ENCODE assay signal across 9 cellular contexts in the genomic region with DNA sequence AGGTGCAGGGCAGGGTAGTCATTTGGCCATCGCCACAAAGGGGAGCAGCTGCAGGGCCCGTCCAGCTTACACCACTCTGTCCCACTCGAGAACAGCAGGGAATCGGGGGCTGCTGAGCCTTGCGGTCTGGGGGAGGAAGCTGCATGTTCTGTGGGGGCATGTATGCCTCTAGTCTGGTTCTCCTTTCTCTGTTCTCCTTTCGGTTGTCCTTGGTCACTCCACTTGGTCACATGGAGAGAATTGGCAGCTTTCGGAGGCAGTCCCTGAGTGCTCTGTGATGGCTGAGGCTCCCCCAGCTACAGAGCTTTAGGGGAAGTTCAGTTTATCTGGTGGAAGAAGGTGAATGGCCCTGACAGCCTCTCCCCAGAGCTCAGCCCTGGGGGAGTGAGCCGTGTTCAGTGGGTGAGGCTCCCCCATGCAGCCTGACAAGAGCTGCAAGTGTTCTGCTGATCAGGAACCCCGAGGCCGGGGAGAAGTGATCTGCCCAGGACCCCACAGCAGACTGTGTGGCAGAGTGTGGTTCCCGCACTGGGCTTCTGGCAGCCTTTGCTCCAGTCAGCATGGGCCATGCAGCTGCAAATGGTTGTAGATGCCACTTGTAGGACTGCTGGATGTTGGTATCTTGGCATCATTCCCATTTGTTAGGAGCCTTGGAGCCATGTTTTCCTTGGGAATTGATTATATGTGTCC. TPM values are rescaled to one million over a fixed set of nuclear protein-coding genes. Genes with fewer than 3 reads are reported as not detected.
DNase-seq lines count a peak whose midpoint lies in the region; ATAC-seq and TF ChIP-seq lines count a peak whose summit lies in the region.
"Had no signal": no experiment of that assay in that cellular context is flagged by ENCODE, and none has a peak within 500 bp of the region (broad histone marks: within the 10 kb centered on the region; RNA-seq: fewer than 3 reads in every experiment).

No MANE protein-coding gene starts in this region.

- 74% methylated on average over 11 of the region's 11 CpGs for WGBS in prostate gland

- H3K36me3 ChIP-seq in MM.1S (replicated peaks; ENCODE audit: insufficient read depth, low read length) (no peaks in the 10 kb centered on the region), prostate gland (no peaks in the 10 kb centered on the region)

- DNase-seq in MM.1S (peak; percentile 85), caudate nucleus (lab: John Stamatoyannopoulos, UW) (peak in 17 of 61 donors; percentile 4 to 56 (median 19)), prostate gland (ENCODE audit: low spot score) (no peak), progenitor cell of endocrine pancreas (ENCODE audit: low spot score, unreplicated experiment) (no peak), NCI-H146 (lab: John Stamatoyannopoulos, UW) (no peak), NCI-H2107 treated with DMSO at 0.1 percent for 48 hours (lab: John Stamatoyannopoulos, UW; ENCODE audit: unreplicated experiment) (no peak)

- no peak overlapping the region for H3K27ac Mint-ChIP-seq in progenitor cell of endocrine pancreas

- intact Hi-C loops in prostate gland (cut with DNase I): no loop called here

- H3F3A ChIP-seq in MM.1S (ENCODE audit: insufficient read depth, low read length): peaks cover 31% of the 10 kb centered on the region

- peaks cover 5% of the 10 kb centered on the region for H3K27me3 Mint-ChIP-seq in progenitor cell of endocrine pancreas

- no peaks in the 10 kb centered on the region for H3K9me2 ChIP-seq in MM.1S (replicated peaks; ENCODE audit: insufficient read depth, low read length)

- TF ChIP-seq POLR2A in prostate gland (IDR thresholded peaks at IDR 0.05): no peak

- peak overlapping the region; percentile 98 for H3K4me2 ChIP-seq in MM.1S (ENCODE audit: low read depth, low read length)

- TF ChIP-seq CTCF in MM.1S (IDR thresholded peaks at IDR 0.05; ENCODE audit: low read length): no peak
- TF ChIP-seq CTCF in prostate gland (IDR thresholded peaks at IDR 0.05): no peak
- TF ChIP-seq CTCF in progenitor cell of endocrine pancreas (IDR thresholded peaks at IDR 0.05; ENCODE audit: unreplicated experiment): no peak

- ATAC-seq in GM18519 (IDR thresholded peaks at IDR 0.05; ENCODE audit: low FRiP score, unreplicated experiment): peak; percentile 66
- peak; percentile 92 for ATAC-seq in GM21737 (IDR thresholded peaks at IDR 0.05; ENCODE audit: unreplicated experiment)

- H4K20me1 ChIP-seq in MM.1S (ENCODE audit: insufficient read depth, low read length): no peaks in the 10 kb centered on the region

- H3K9ac ChIP-seq in MM.1S (ENCODE audit: low read length): peak overlapping the region; percentile 90

- H3K9me3 Mint-ChIP-seq in progenitor cell of endocrine pancreas (ENCODE audit: low read depth): no peaks in the 10 kb centered on the region
- H3K9me3 Mint-ChIP-seq: nephron had no signal

- H3K36me3 Mint-ChIP-seq in progenitor cell of endocrine pancreas (ENCODE audit: insufficient read depth): no peaks in the 10 kb centered on the region

- no peaks in the 10 kb centered on the region for H3K9me3 ChIP-seq in MM.1S (replicated peaks; ENCODE audit: insufficient read depth, low read length)
- H3K9me3 ChIP-seq in prostate gland: no peaks in the 10 kb centered on the region

- H3K27ac ChIP-seq in MM.1S (ENCODE audit: low read length) (peak overlapping the region; percentile 100), caudate nucleus (ENCODE audit: low read depth, low read length) (peak overlapping the region; percentile 70), prostate gland (peak overlapping the region; percentile 53 to 66)

- peak overlapping the region; percentile 38 for H2AFZ ChIP-seq in MM.1S (ENCODE audit: low read length)

- H3K4me1 Mint-ChIP-seq in progenitor cell of endocrine pancreas (ENCODE audit: low read depth): peaks cover 6% of the 10 kb centered on the region

- H3K27me3 ChIP-seq in MM.1S (replicated peaks; ENCODE audit: insufficient read depth, low read length) (no peaks in the 10 kb centered on the region), prostate gland (replicated peaks; ENCODE audit: insufficient read depth) (no peaks in the 10 kb centered on the region)

- H3K4me3 Mint-ChIP-seq in progenitor cell of endocrine pancreas (ENCODE audit: low read depth): no peak overlapping the region
- H3K4me3 Mint-ChIP-seq: nephron had no signal

- peaks cover 47% of the 10 kb centered on the region for H3K4me1 ChIP-seq in MM.1S (ENCODE audit: low read length)
- no peaks in the 10 kb centered on the region for H3K4me1 ChIP-seq in prostate gland (replicated peaks)

- H3K79me2 ChIP-seq in MM.1S (ENCODE audit: low read length): no peaks in the 10 kb centered on the region

- H3K4me3 ChIP-seq in MM.1S (ENCODE audit: low read length): peak overlapping the region; percentile 67
- H3K4me3 ChIP-seq in prostate gland: peak overlapping the region in 1 of 2 donors; percentile 18

RNA-seq across cellular contexts. Expression of gene SMPD3, which starts 22.3 kb away (rescaled TPM):
- 10 to 100 TPM in 1 of 2 donors, 1 to 10 TPM in 1; 4.7 to 27.8 TPM for total RNA-seq in prostate gland
- 1.7 and 2.8 TPM in 2 replicates for total RNA-seq in progenitor cell of endocrine pancreas
